ENCODE assay signal across 8 cellular contexts in genomic region chr1:45491464-45492260, GRCh38. TPM values are rescaled to one million over a fixed set of nuclear protein-coding genes. Genes with fewer than 3 reads are reported as not detected.
DNase-seq lines count a peak whose midpoint lies in the region; ATAC-seq and TF ChIP-seq lines count a peak whose summit lies in the region.

No MANE protein-coding gene starts in this region.

- H3K79me2 ChIP-seq in hepatocyte = peaks cover 21% of the 10 kb centered on the region

- H3K27me3 ChIP-seq in SJCRH30 (no peaks in the 10 kb centered on the region), hepatocyte (no peaks in the 10 kb centered on the region)

- H3K9me2 ChIP-seq in hepatocyte (replicated peaks; ENCODE audit: insufficient read depth) = no peaks in the 10 kb centered on the region

- peaks cover 5% of the 10 kb centered on the region for H3K27me3 Mint-ChIP-seq in nephron progenitor cell (ENCODE audit: low read depth, poor library complexity)

- H3K36me3 ChIP-seq in ES-I3 (ENCODE audit: insufficient read depth, low read length) (no peaks in the 10 kb centered on the region), SJCRH30 (no peaks in the 10 kb centered on the region), hepatocyte (replicated peaks; ENCODE audit: insufficient read depth, low read depth) (no peaks in the 10 kb centered on the region)

- no peaks in the 10 kb centered on the region for H3K36me3 Mint-ChIP-seq in activated naive CD4-positive, alpha-beta T cell treated with anti-CD3 and anti-CD28 coated beads, Interleukin-2, amount 50 U/mL, for 72 hours
- peaks cover 7% of the 10 kb centered on the region for H3K36me3 Mint-ChIP-seq in nephron progenitor cell (ENCODE audit: low read depth)

- TF ChIP-seq CTCF in hepatocyte (IDR thresholded peaks at IDR 0.05; ENCODE audit: poor library complexity) = no peak
- no peak for TF ChIP-seq CTCF in nephron progenitor cell (IDR thresholded peaks at IDR 0.05)

- no peak overlapping the region for H3K27ac Mint-ChIP-seq in activated naive CD4-positive, alpha-beta T cell treated with anti-CD3 and anti-CD28 coated beads, Interleukin-2, amount 50 U/mL, for 72 hours
- no peak overlapping the region for H3K27ac Mint-ChIP-seq in nephron progenitor cell

- no peaks in the 10 kb centered on the region for H4K20me1 ChIP-seq in hepatocyte (ENCODE audit: insufficient read depth, poor library complexity, severe bottlenecking)

- H3K4me3 ChIP-seq in SJCRH30 = peak overlapping the region; percentile 64
- no peak overlapping the region for H3K4me3 ChIP-seq in hepatocyte
- H3K4me3 ChIP-seq in skin epidermis = peak overlapping the region; percentile 62 to 96 (median 90)

- 55% methylated on average over 19 of the region's 19 CpGs for WGBS in hepatocyte (ENCODE audit: low lambda C conversion rate, missing lambda C conversion rate)

- no peak overlapping the region for H2AFZ ChIP-seq in hepatocyte

- H3K4me1 ChIP-seq in ES-I3 (ENCODE audit: insufficient read depth, low read length) (no peaks in the 10 kb centered on the region), SJCRH30 (no peaks in the 10 kb centered on the region), hepatocyte (ENCODE audit: insufficient read depth) (peaks cover 6% of the 10 kb centered on the region)

- no peak for DNase-seq in SJCRH30
- DNase-seq in hepatocyte (ENCODE audit: low spot score) = no peak
- DNase-seq in activated naive CD4-positive, alpha-beta T cell treated with anti-CD3 and anti-CD28 coated beads, Interleukin-2, amount 50 U/mL, for 72 hours (ENCODE audit: low spot score in 2 of 2) = no peak
- DNase-seq in NCI-H187 (lab: John Stamatoyannopoulos, UW) = no peak
- DNase-seq in nephron progenitor cell = no peak

- peak overlapping the region; percentile 17; the same call in 1 of the 2 replicates for H3K9ac ChIP-seq in ES-I3 (ENCODE audit: low read depth, low read length)

- H3K9me3 ChIP-seq in ES-I3 (ENCODE audit: control insufficient read depth, insufficient read depth, low read length) (no peaks in the 10 kb centered on the region), SJCRH30 (replicated peaks) (no peaks in the 10 kb centered on the region), hepatocyte (ENCODE audit: low read depth) (no peaks in the 10 kb centered on the region)

- ATAC-seq in activated naive CD4-positive, alpha-beta T cell treated with anti-CD3 and anti-CD28 coated beads, Interleukin-2, amount 50 U/mL, for 72 hours = no peak
- ATAC-seq in HG02973 (IDR thresholded peaks at IDR 0.05; ENCODE audit: unreplicated experiment) = no peak

- H3K9me3 Mint-ChIP-seq in activated naive CD4-positive, alpha-beta T cell treated with anti-CD3 and anti-CD28 coated beads, Interleukin-2, amount 50 U/mL, for 72 hours = no peaks in the 10 kb centered on the region
- peaks cover 6% of the 10 kb centered on the region for H3K9me3 Mint-ChIP-seq in nephron progenitor cell

- peaks cover 7% of the 10 kb centered on the region for H3K4me1 Mint-ChIP-seq in nephron progenitor cell

- H3K4me2 ChIP-seq in hepatocyte = peak overlapping the region; percentile 61

- no peak overlapping the region for H3K27ac ChIP-seq in SJCRH30
- H3K27ac ChIP-seq in hepatocyte = no peak overlapping the region
- peak overlapping the region in 3 of 21 experiments; percentile 3 to 85 (median 49) for H3K27ac ChIP-seq in skin epidermis

- no peak overlapping the region for H3K4me3 Mint-ChIP-seq in nephron progenitor cell

RNA-seq across cellular contexts. Expression of gene TESK2, which starts 0.7 kb away (rescaled TPM):
- total RNA-seq in SJCRH30 (2014; rRNA removed; shearing (Covaris generic)) = 4.3 and 6.2 TPM in 2 replicates
- total RNA-seq in hepatocyte = 8.2 and 8.6 TPM in 2 replicates
- 6.2 and 6.4 TPM in 2 replicates for polyA plus RNA-seq in hepatocyte
- 10 to 100 TPM in 1 of 2 donors, 1 to 10 TPM in 1; 4.5 to 12.9 TPM for total RNA-seq in activated naive CD4-positive, alpha-beta T cell treated with anti-CD3 and anti-CD28 coated beads, Interleukin-2, amount 50 U/mL, for 72 hours

RNA-seq across cellular contexts. Expression of gene CCDC163, which starts 8.2 kb away (rescaled TPM):
- total RNA-seq in SJCRH30 (2014; rRNA removed; shearing (Covaris generic)) = 1.8 and 2.3 TPM in 2 replicates
- 0.60 and 1.2 TPM in 2 replicates for total RNA-seq in hepatocyte
- polyA plus RNA-seq in hepatocyte = 0.62 and 3.3 TPM in 2 replicates
- total RNA-seq in activated naive CD4-positive, alpha-beta T cell treated with anti-CD3 and anti-CD28 coated beads, Interleukin-2, amount 50 U/mL, for 72 hours = 1 to 10 TPM; 2.6 to 4.9 TPM

RNA-seq across cellular contexts. Expression of gene MMACHC, which starts 8.4 kb away (rescaled TPM):
- total RNA-seq in SJCRH30 (2014; rRNA removed; shearing (Covaris generic)) = 9.9 and 10.9 TPM in 2 replicates
- 5.7 and 11.5 TPM in 2 replicates for total RNA-seq in hepatocyte
- polyA plus RNA-seq in hepatocyte = 0.86 and 2.2 TPM in 2 replicates
- 1 to 10 TPM; 2.0 to 6.4 TPM for total RNA-seq in activated naive CD4-positive, alpha-beta T cell treated with anti-CD3 and anti-CD28 coated beads, Interleukin-2, amount 50 U/mL, for 72 hours

RNA-seq across cellular contexts. Expression of gene PRDX1, which starts 30.0 kb away (rescaled TPM):
- total RNA-seq in SJCRH30 (2014; rRNA removed; shearing (Covaris generic)) = 821 and 837 TPM in 2 replicates
- 523 and 532 TPM in 2 replicates for total RNA-seq in hepatocyte
- 660 and 666 TPM in 2 replicates for polyA plus RNA-seq in hepatocyte
- 100 to 1,000 TPM; 577 to 596 TPM for total RNA-seq in activated naive CD4-positive, alpha-beta T cell treated with anti-CD3 and anti-CD28 coated beads, Interleukin-2, amount 50 U/mL, for 72 hours

RNA-seq across cellular contexts. Expression of gene AKR1A1, which starts 59.0 kb away (rescaled TPM):
- 60.6 and 64.6 TPM in 2 replicates for total RNA-seq in SJCRH30 (2014; rRNA removed; shearing (Covaris generic))
- total RNA-seq in hepatocyte = 174 and 186 TPM in 2 replicates
- polyA plus RNA-seq in hepatocyte = 235 and 271 TPM in 2 replicates
- 100 to 1,000 TPM; 153 to 177 TPM for total RNA-seq in activated naive CD4-positive, alpha-beta T cell treated with anti-CD3 and anti-CD28 coated beads, Interleukin-2, amount 50 U/mL, for 72 hours
